ENCODE assay signal across 32 cellular contexts in the genomic region with DNA sequence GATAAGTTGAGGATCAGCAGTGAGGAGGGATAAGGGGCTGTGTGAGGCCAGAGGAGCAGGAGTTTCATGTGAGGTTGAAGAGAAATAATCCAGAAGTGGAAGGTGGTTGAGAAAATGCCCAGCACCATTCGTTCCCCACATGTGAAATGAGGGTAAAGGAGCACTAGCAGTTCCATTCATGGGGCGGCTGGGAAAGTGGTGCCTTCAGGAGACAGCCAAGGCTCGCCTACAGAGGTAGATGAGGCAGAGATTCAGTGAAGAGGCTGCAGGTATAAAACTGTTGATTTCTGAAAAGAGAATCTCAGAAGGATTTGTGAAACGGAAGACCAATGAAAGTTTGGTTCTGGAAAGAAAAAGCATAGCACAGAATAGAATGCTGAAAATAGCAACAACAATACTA.
"Had no signal": no experiment of that assay in that cellular context is flagged by ENCODE, and none has a peak within 500 bp of the region (broad histone marks: within the 10 kb centered on the region; RNA-seq: fewer than 3 reads in every experiment).

No MANE protein-coding gene starts in this region.

- H3K27ac Mint-ChIP-seq: activated B cell treated with CpG ODN at 0.5 μM for 24 hours; activated CD4-positive, alpha-beta memory T cell treated with anti-CD3 and anti-CD28 coated beads for 36 hours; activated CD4-positive, alpha-beta T cell treated with anti-CD3 and anti-CD28 coated beads, Interleukin-2, amount 10 ng/mL, durations not matched to agents 24 days and 14 days; activated CD8-positive, alpha-beta T cell treated with anti-CD3 and anti-CD28 coated beads for 36 hours; activated naive CD8-positive, alpha-beta T cell; activated naive CD8-positive, alpha-beta T cell treated with anti-CD3 and anti-CD28 coated beads, Interleukin-2, amount 10 ng/mL, durations not matched to agents 7 days and 5 days; activated naive CD8-positive, alpha-beta T cell treated with anti-CD3 and anti-CD28 coated beads, Interleukin-2, amount 50 U/mL, for 24 hours; activated T-helper 2 cell treated with anti-CD3 and anti-CD28 coated beads, Interferon-gamma antibody, Interleukin-2, Interleukin-4, amounts not matched to agents 10 μg/mL and 5 μg/mL and 100 μg/mL, durations not matched to agents 14 hours and 24 hours and 36 hours; brain; T-helper 1 cell treated with Interleukin-12 subunit alpha and Interleukin-12 subunit beta and Interleukin-4 antibody, amounts not matched to agents 30 μg/mL and 1 μg/mL, for 36 hours; T-helper 2 cell treated with Interferon-gamma antibody and Interleukin-4, amounts not matched to agents 5 μg/mL and 100 μg/mL, for 36 hours had no signal

- DNase-seq: activated B cell treated with CpG ODN at 0.5 μM for 24 hours; activated CD4-positive, alpha-beta memory T cell treated with anti-CD3 and anti-CD28 coated beads for 36 hours; activated CD4-positive, alpha-beta T cell treated with anti-CD3 and anti-CD28 coated beads for 4 hours; activated CD4-positive, alpha-beta T cell treated with anti-CD3 and anti-CD28 coated beads, Interleukin-2, amount 10 ng/mL, durations not matched to agents 24 days and 14 days; activated CD4-positive, alpha-beta T cell treated with anti-CD3 and anti-CD28 coated beads, Interleukin-2, amount 50 U/mL, for 1 hour; activated CD4-positive, alpha-beta T cell treated with anti-CD3 and anti-CD28 coated beads, Interleukin-2, amount 50 U/mL, for 4 hours; activated CD4-positive, CD25-positive, alpha-beta regulatory T cell treated with anti-CD3 and anti-CD28 coated beads, Interleukin-2, amount 50 U/mL, for 72 hours; activated CD8-positive, alpha-beta memory T cell treated with anti-CD3 and anti-CD28 coated beads, Interleukin-2, amount 50 U/mL, for 4 hours; activated CD8-positive, alpha-beta T cell treated with anti-CD3 and anti-CD28 coated beads for 36 hours; activated effector memory CD4-positive, alpha-beta T cell treated with Interleukin-2 at 50 U/mL for 16 hours; activated gamma-delta T cell; activated naive CD4-positive, alpha-beta T cell treated with anti-CD3 and anti-CD28 coated beads, Interleukin-2, amount 10 ng/mL, durations not matched to agents 7 days and 5 days; activated naive CD4-positive, alpha-beta T cell treated with Interleukin-2 at 50 U/mL for 16 hours; activated naive CD8-positive, alpha-beta T cell treated with anti-CD3 and anti-CD28 coated beads, Interleukin-2, amount 10 ng/mL, durations not matched to agents 7 days and 5 days; activated naive CD8-positive, alpha-beta T cell treated with anti-CD3 and anti-CD28 coated beads, Interleukin-2, amount 50 U/mL, for 24 hours; activated T-cell treated with anti-CD3 and anti-CD28 coated beads for 4 hours; activated T-cell treated with anti-CD3 and anti-CD28 coated beads, Interleukin-2, amount 50 U/mL, for 1 hour; activated T-cell treated with anti-CD3 and anti-CD28 coated beads, Interleukin-2, amount 50 U/mL, for 48 hours; amygdala; anterior cingulate cortex; cerebellar nuclear complex; T-helper 1 cell; T-helper 9 cell had no signal

- H3K4me1 Mint-ChIP-seq: activated B cell treated with CpG ODN at 0.5 μM for 24 hours; activated naive CD4-positive, alpha-beta T cell treated with anti-CD3 and anti-CD28 coated beads, Interleukin-2, amount 50 U/mL, for 24 hours had no signal

- H3K27ac ChIP-seq: ascending aorta, cardiac muscle cell, VCaP had no signal

- H3K27me3 Mint-ChIP-seq: activated B cell treated with CpG ODN at 0.5 μM for 24 hours; activated CD4-positive, alpha-beta memory T cell treated with anti-CD3 and anti-CD28 coated beads for 36 hours; activated CD4-positive, alpha-beta T cell treated with anti-CD3 and anti-CD28 coated beads, Interleukin-2, amount 10 ng/mL, durations not matched to agents 24 days and 14 days; activated naive CD8-positive, alpha-beta T cell treated with anti-CD3 and anti-CD28 coated beads, Interleukin-2, amount 10 ng/mL, durations not matched to agents 7 days and 5 days had no signal

- H3K36me3 Mint-ChIP-seq: activated naive CD8-positive, alpha-beta T cell; activated naive CD8-positive, alpha-beta T cell treated with anti-CD3 and anti-CD28 coated beads, Interleukin-2, amount 10 ng/mL, durations not matched to agents 7 days and 5 days; brain had no signal

- H3K9me3 ChIP-seq: ascending aorta had no signal

- H3K27me3 ChIP-seq: ascending aorta, cardiac muscle cell had no signal

- H3K36me3 ChIP-seq: ascending aorta, cardiac muscle cell had no signal

- H3K4me1 ChIP-seq: ascending aorta had no signal

- ATAC-seq: activated CD8-positive, alpha-beta T cell treated with anti-CD3 and anti-CD28 coated beads for 36 hours; activated naive CD8-positive, alpha-beta T cell treated with anti-CD3 and anti-CD28 coated beads, Interleukin-2, amount 50 U/mL, for 24 hours had no signal

- H3K4me3 ChIP-seq: ascending aorta, cardiac muscle cell had no signal

- H3K4me3 Mint-ChIP-seq: activated B cell treated with CpG ODN at 0.5 μM for 24 hours; activated CD4-positive, alpha-beta memory T cell treated with anti-CD3 and anti-CD28 coated beads for 36 hours; activated CD4-positive, alpha-beta T cell treated with anti-CD3 and anti-CD28 coated beads, Interleukin-2, amount 10 ng/mL, durations not matched to agents 24 days and 14 days; activated CD8-positive, alpha-beta T cell treated with anti-CD3 and anti-CD28 coated beads for 36 hours; activated naive CD4-positive, alpha-beta T cell treated with anti-CD3 and anti-CD28 coated beads, Interleukin-2, amount 10 ng/mL, durations not matched to agents 7 days and 5 days; activated naive CD4-positive, alpha-beta T cell treated with anti-CD3 and anti-CD28 coated beads, Interleukin-2, amount 50 U/mL, for 24 hours; activated naive CD8-positive, alpha-beta T cell; activated naive CD8-positive, alpha-beta T cell treated with anti-CD3 and anti-CD28 coated beads, Interleukin-2, amount 10 ng/mL, durations not matched to agents 7 days and 5 days; activated naive CD8-positive, alpha-beta T cell treated with anti-CD3 and anti-CD28 coated beads, Interleukin-2, amount 50 U/mL, for 24 hours; brain; T-helper 1 cell treated with Interleukin-12 subunit alpha and Interleukin-12 subunit beta and Interleukin-4 antibody, amounts not matched to agents 30 μg/mL and 1 μg/mL, for 36 hours; T-helper 2 cell treated with Interferon-gamma antibody and Interleukin-4, amounts not matched to agents 5 μg/mL and 100 μg/mL, for 36 hours had no signal
